Comparison of ENCODE assay signal across 1 cellular context in genomic region chr3:186783731-186784515, GRCh38.
TF ChIP-seq lines count a peak whose summit lies in the region.

No MANE protein-coding gene starts in this region.

TF ChIP-seq in HepG2, 621 proteins besides CTCF, POLR2A, EP300 and RAD21 (continued from another document and continues in another):
- TF ChIP-seq CSRNP1 (CRISPR knock-in tag; IDR thresholded peaks at IDR 0.05) (peak; percentile 55; the same call in 1 of the 2 replicates), ZNF724P (CRISPR knock-in tag; IDR thresholded peaks at IDR 0.05; ENCODE audit: borderline replicate concordance) (peak; percentile 24; the same call in 1 of the 2 replicates), ZNF343 (CRISPR knock-in tag; IDR thresholded peaks at IDR 0.05) (0 out of 2 replicates have a peak, but pooled peaks have one; percentile 25), GATAD1 (CRISPR knock-in tag; IDR thresholded peaks at IDR 0.05) (peak; percentile 74), PLRG1 (conservative IDR thresholded peaks at IDR 0.05) (no peak), ZC3H4 (CRISPR knock-in tag; IDR thresholded peaks at IDR 0.05; ENCODE audit: borderline replicate concordance) (peak; percentile 45; the same call in 1 of the 2 replicates), ZNF615 (CRISPR knock-in tag; IDR thresholded peaks at IDR 0.05; ENCODE audit: borderline replicate concordance) (peak; percentile 80; the same call in 1 of the 2 replicates), RBFOX2 (IDR thresholded peaks at IDR 0.05; ENCODE audit: low read depth, low read length) (peak; percentile 99), NR1H2 (CRISPR knock-in tag; IDR thresholded peaks at IDR 0.05; ENCODE audit: borderline replicate concordance, low read depth) (no peak; the same call in 1 of the 2 replicates), ZNF556 (CRISPR knock-in tag; IDR thresholded peaks at IDR 0.05; ENCODE audit: borderline replicate concordance) (0 out of 2 replicates have a peak, but pooled peaks have one; percentile 46), TFE3 (CRISPR knock-in tag; IDR thresholded peaks at IDR 0.05) (peak; percentile 41; the same call in 1 of the 2 replicates), ATF4 (CRISPR knock-in tag; IDR thresholded peaks at IDR 0.05) (no peak), SNRNP70 (IDR thresholded peaks at IDR 0.05; ENCODE audit: low read depth, low read length) (no peak), SRY (CRISPR knock-in tag; IDR thresholded peaks at IDR 0.05) (peak; percentile 52; the same call in 1 of the 2 replicates), NR0B2 (CRISPR knock-in tag; IDR thresholded peaks at IDR 0.05) (peak; percentile 81; the same call in 1 of the 2 replicates), FLYWCH1 (CRISPR knock-in tag; IDR thresholded peaks at IDR 0.05) (no peak), ZNF142 (CRISPR knock-in tag; IDR thresholded peaks at IDR 0.05) (0 out of 2 replicates have a peak, but pooled peaks have one; percentile 12), HBP1 (CRISPR knock-in tag; IDR thresholded peaks at IDR 0.05; ENCODE audit: low read depth) (peak; percentile 75; the same call in 1 of the 2 replicates), MEIS1 (CRISPR knock-in tag; IDR thresholded peaks at IDR 0.05; ENCODE audit: borderline replicate concordance) (peak; percentile 83), MAF1 (CRISPR knock-in tag; IDR thresholded peaks at IDR 0.05; ENCODE audit: borderline replicate concordance) (peak; percentile 67; the same call in 1 of the 2 replicates), SPEN (CRISPR knock-in tag; IDR thresholded peaks at IDR 0.05; ENCODE audit: low read depth) (peak; percentile 81; the same call in 1 of the 2 replicates), ARID5B (CRISPR knock-in tag; IDR thresholded peaks at IDR 0.05) (no peak), ZKSCAN5 (CRISPR knock-in tag; IDR thresholded peaks at IDR 0.05) (0 out of 2 replicates have a peak, but pooled peaks have one; percentile 15), GTF3A (CRISPR knock-in tag; conservative IDR thresholded peaks at IDR 0.05) (peak; percentile 28; the same call in 1 of the 2 replicates), HOMEZ (CRISPR knock-in tag; IDR thresholded peaks at IDR 0.05; ENCODE audit: low read depth) (no peak), ATF7 (IDR thresholded peaks at IDR 0.05) (no peak), ATF7 (CRISPR knock-in tag; IDR thresholded peaks at IDR 0.05) (0 out of 2 replicates have a peak, but pooled peaks have one; percentile 21), RBM22 (optimal IDR thresholded peaks at IDR 0.05; ENCODE audit: low read length) (peak; percentile 72), DDIT3 (CRISPR knock-in tag; IDR thresholded peaks at IDR 0.05) (0 out of 2 replicates have a peak, but pooled peaks have one; percentile 3), ZNF30 (CRISPR knock-in tag; IDR thresholded peaks at IDR 0.05) (no peak; the same call in 1 of the 2 replicates), ZNF501 (CRISPR knock-in tag; IDR thresholded peaks at IDR 0.05) (peak; percentile 59), ZZZ3 (CRISPR knock-in tag; IDR thresholded peaks at IDR 0.05; ENCODE audit: borderline replicate concordance) (0 out of 2 replicates have a peak, but pooled peaks have one; percentile 52), KLF6 (CRISPR knock-in tag; IDR thresholded peaks at IDR 0.05) (no peak), ZSCAN5A (CRISPR knock-in tag; IDR thresholded peaks at IDR 0.05; ENCODE audit: borderline replicate concordance) (0 out of 2 replicates have a peak, but pooled peaks have one; percentile 23), FOXC1 (CRISPR knock-in tag; IDR thresholded peaks at IDR 0.05; ENCODE audit: borderline replicate concordance) (peak; percentile 45; the same call in 1 of the 2 replicates)
